Comparison of ENCODE assay signal across 1 cellular context in the genomic region with DNA sequence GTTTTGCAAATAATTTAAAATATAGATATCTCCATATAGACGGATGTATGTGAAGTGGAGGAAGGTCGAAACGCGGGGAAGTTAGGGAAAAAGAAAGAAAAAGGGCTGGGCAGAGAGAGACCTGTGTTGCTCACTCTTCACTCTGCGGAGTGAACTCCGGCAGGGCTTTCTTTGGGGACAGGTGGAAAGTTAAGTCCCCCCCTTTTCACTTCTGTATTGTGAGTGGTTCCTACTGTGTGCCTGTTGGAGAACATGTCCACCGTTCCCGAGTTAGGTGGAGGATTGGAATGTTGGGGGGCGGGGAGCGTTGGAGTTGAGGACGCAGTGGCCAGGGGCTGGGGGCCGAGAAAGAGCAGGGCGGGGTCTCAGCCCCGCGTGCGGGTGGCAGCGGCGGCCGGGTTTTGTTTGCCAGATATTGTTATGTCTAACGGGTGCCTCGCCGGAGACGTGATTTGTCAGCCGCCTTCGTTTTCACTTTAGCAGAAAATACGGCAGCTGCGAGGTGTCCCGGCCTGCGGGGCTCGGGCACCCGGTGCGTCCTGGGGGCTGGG.
TF ChIP-seq lines count a peak whose summit lies in the region.

No MANE protein-coding gene starts in this region.

TF ChIP-seq in HEK293, 187 proteins besides CTCF, POLR2A, EP300 and RAD21 (continued from another document and continues in another):
- TF ChIP-seq ZNF280C (tag by site-specific recombination; IDR thresholded peaks at IDR 0.05), result no peak
- no peak for TF ChIP-seq ZSCAN5A (tag by site-specific recombination; IDR thresholded peaks at IDR 0.05)
- TF ChIP-seq ZNF544 (tag by site-specific recombination; IDR thresholded peaks at IDR 0.05), result no peak
- peak; percentile 98 for TF ChIP-seq PRDM10 (tag by site-specific recombination; IDR thresholded peaks at IDR 0.05)
- TF ChIP-seq GLIS2 (tag by site-specific recombination; IDR thresholded peaks at IDR 0.05), result peak; percentile 27
- TF ChIP-seq, protein P1, sequence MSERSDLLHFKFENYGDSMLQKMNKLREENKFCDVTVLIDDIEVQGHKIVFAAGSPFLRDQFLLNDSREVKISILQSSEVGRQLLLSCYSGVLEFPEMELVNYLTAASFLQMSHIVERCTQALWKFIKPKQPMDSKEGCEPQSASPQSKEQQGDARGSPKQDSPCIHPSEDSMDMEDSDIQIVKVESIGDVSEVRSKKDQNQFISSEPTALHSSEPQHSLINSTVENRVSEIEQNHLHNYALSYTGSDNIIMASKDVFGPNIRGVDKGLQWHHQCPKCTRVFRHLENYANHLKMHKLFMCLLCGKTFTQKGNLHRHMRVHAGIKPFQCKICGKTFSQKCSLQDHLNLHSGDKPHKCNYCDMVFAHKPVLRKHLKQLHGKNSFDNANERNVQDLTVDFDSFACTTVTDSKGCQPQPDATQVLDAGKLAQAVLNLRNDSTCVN (tag by site-specific recombination; optimal IDR thresholded peaks at IDR 0.05), result peak; percentile 33
- peak; percentile 30; the same call in 1 of the 2 replicates for TF ChIP-seq ZFP37 (tag by site-specific recombination; IDR thresholded peaks at IDR 0.05)
- no peak for TF ChIP-seq ZNF707 (tag by site-specific recombination; IDR thresholded peaks at IDR 0.05)
- TF ChIP-seq, protein P2, sequence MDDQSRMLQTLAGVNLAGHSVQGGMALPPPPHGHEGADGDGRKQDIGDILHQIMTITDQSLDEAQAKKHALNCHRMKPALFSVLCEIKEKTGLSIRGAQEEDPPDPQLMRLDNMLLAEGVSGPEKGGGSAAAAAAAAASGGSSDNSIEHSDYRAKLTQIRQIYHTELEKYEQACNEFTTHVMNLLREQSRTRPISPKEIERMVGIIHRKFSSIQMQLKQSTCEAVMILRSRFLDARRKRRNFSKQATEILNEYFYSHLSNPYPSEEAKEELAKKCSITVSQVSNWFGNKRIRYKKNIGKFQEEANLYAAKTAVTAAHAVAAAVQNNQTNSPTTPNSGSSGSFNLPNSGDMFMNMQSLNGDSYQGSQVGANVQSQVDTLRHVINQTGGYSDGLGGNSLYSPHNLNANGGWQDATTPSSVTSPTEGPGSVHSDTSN (CRISPR knock-in tag; IDR thresholded peaks at IDR 0.05), result no peak
- TF ChIP-seq ZFP3 (tag by site-specific recombination; IDR thresholded peaks at IDR 0.05; ENCODE audit: low read depth), result no peak
- TF ChIP-seq ZNF514 (tag by site-specific recombination; IDR thresholded peaks at IDR 0.05), result no peak
- no peak for TF ChIP-seq ZNF391 (tag by site-specific recombination; IDR thresholded peaks at IDR 0.05; ENCODE audit: borderline replicate concordance, low read depth)
- TF ChIP-seq ZBTB10 (tag by site-specific recombination; IDR thresholded peaks at IDR 0.05), result peak; percentile 87
- TF ChIP-seq IKZF3 (tag by site-specific recombination; IDR thresholded peaks at IDR 0.05), result peak; percentile 64
- TF ChIP-seq ZNF416 (tag by site-specific recombination; IDR thresholded peaks at IDR 0.05), result no peak
- peak; percentile 75 for TF ChIP-seq EGR2 (tag by site-specific recombination; IDR thresholded peaks at IDR 0.05; ENCODE audit: low read depth)
- no peak for TF ChIP-seq ZNF549 (tag by site-specific recombination; IDR thresholded peaks at IDR 0.05)
- peak; percentile 52; the same call in 1 of the 2 replicates for TF ChIP-seq ZBTB48 (tag by site-specific recombination; IDR thresholded peaks at IDR 0.05)
- TF ChIP-seq ZNF621 (tag by site-specific recombination; IDR thresholded peaks at IDR 0.05), result no peak
- TF ChIP-seq ZNF501 (tag by site-specific recombination; IDR thresholded peaks at IDR 0.05), result no peak
- no peak for TF ChIP-seq ZNF138 (tag by site-specific recombination; IDR thresholded peaks at IDR 0.05; ENCODE audit: borderline replicate concordance)
- no peak; the same call in 1 of the 2 replicates for TF ChIP-seq ZNF394 (tag by site-specific recombination; IDR thresholded peaks at IDR 0.05; ENCODE audit: borderline replicate concordance)
- peak; percentile 45 for TF ChIP-seq SP2 (tag by site-specific recombination; IDR thresholded peaks at IDR 0.05)
- TF ChIP-seq TCF7L2 (IDR thresholded peaks at IDR 0.05; ENCODE audit: borderline replicate concordance, low read depth, low read length), result no peak
- TF ChIP-seq ZNF280D (tag by site-specific recombination; IDR thresholded peaks at IDR 0.05), result no peak
- TF ChIP-seq ZNF521 (tag by site-specific recombination; IDR thresholded peaks at IDR 0.05), result no peak
- TF ChIP-seq ZNF664 (tag by site-specific recombination; IDR thresholded peaks at IDR 0.05), result no peak
- no peak for TF ChIP-seq HOXD13 (CRISPR knock-in tag; IDR thresholded peaks at IDR 0.05; ENCODE audit: borderline replicate concordance)
- no peak for TF ChIP-seq ZNF433 (tag by site-specific recombination; IDR thresholded peaks at IDR 0.05; ENCODE audit: low read depth)
- TF ChIP-seq, protein P3, sequence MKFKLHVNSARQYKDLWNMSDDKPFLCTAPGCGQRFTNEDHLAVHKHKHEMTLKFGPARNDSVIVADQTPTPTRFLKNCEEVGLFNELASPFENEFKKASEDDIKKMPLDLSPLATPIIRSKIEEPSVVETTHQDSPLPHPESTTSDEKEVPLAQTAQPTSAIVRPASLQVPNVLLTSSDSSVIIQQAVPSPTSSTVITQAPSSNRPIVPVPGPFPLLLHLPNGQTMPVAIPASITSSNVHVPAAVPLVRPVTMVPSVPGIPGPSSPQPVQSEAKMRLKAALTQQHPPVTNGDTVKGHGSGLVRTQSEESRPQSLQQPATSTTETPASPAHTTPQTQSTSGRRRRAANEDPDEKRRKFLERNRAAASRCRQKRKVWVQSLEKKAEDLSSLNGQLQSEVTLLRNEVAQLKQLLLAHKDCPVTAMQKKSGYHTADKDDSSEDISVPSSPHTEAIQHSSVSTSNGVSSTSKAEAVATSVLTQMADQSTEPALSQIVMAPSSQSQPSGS (tag by site-specific recombination; IDR thresholded peaks at IDR 0.05; ENCODE audit: low read depth), result no peak
- TF ChIP-seq ZNF473 (tag by site-specific recombination; IDR thresholded peaks at IDR 0.05), result no peak
- TF ChIP-seq ZNF548 (tag by site-specific recombination; IDR thresholded peaks at IDR 0.05), result no peak
- TF ChIP-seq ZNF701 (tag by site-specific recombination; IDR thresholded peaks at IDR 0.05), result no peak
- TF ChIP-seq ZNF366 (tag by site-specific recombination; conservative IDR thresholded peaks at IDR 0.05), result peak; percentile 85; the same call in 1 of the 2 replicates
- 0 out of 2 replicates have a peak, but pooled peaks have one; percentile 7 for TF ChIP-seq ZIC2 (tag by site-specific recombination; IDR thresholded peaks at IDR 0.05)
- TF ChIP-seq RBAK (tag by site-specific recombination; IDR thresholded peaks at IDR 0.05), result no peak
